Comparison of ENCODE assay signal across 29 cellular contexts in the genomic region with DNA sequence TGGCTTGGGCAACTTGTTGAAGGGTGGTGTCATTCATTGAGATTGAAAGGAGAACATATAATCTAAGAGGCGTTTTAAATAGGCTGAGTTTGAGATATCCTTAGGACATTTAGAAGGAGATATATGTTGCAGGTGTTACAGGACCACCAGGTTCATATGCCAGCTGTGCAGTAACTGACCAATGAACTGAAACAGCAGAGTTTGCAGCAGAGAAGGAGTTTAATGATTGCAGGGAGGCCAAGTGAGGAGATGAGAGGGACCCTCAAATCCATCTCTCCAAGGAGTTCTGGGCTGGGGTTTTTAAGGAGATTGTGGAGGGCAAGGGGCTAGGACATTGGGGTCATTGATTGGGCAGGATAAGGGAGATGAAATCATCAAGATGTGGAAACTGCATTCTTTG.
"Had no signal": no experiment of that assay in that cellular context is flagged by ENCODE, and none has a peak within 500 bp of the region (broad histone marks: within the 10 kb centered on the region; RNA-seq: fewer than 3 reads in every experiment).

No MANE protein-coding gene starts in this region.

- H3K36me3 ChIP-seq: stomach, suprapubic skin, thoracic aorta, thyroid gland, tibial artery, tibial nerve, transverse colon, upper lobe of left lung, upper lobe of right lung, uterus, vagina had no signal

- DNase-seq: stimulated activated CD4-positive, alpha-beta T cell treated with anti-CD3 and anti-CD28 coated beads, Interleukin-2, amount 100 ng/mL, for 48 hours; stimulated activated CD4-positive, alpha-beta T cell treated with anti-CD3 and anti-CD28 coated beads, Interleukin-4, amount 100 ng/mL, for 1 hour; stimulated activated CD4-positive, alpha-beta T cell treated with anti-CD3 and anti-CD28 coated beads, Interleukin-4, amount 100 ng/mL, for 24 hours; stimulated activated CD4-positive, alpha-beta T cell treated with anti-CD3 and anti-CD28 coated beads, Interleukin-4, amount 100 ng/mL, for 4 hours; stimulated activated CD8-positive, alpha-beta memory T cell treated with anti-CD3 and anti-CD28 coated beads, Interleukin-4, amount 100 ng/mL, for 48 hours; stimulated activated naive B cell treated with anti-CD40 and anti-IgM and Interleukin-4, amounts not matched to agents 10 μg/mL and 1 μg/mL and 100 μg/mL, for 72 hours; stimulated activated naive CD4-positive, alpha-beta T cell; stimulated activated naive CD4-positive, alpha-beta T cell treated with Interleukin-2 at 50 U/mL for 16 hours; stimulated activated naive CD8-positive, alpha-beta T cell treated with anti-CD3 and anti-CD28 coated beads, Interleukin-15, amount 100 ng/mL, for 72 hours; stimulated activated naive CD8-positive, alpha-beta T cell treated with anti-CD3 and anti-CD28 coated beads, Interleukin-15, Interleukin-2, amounts not matched to agents 100 U/mL and 50 U/mL, for 24 hours; stomach; substantia nigra; testis; thyroid gland; tibial artery; transverse colon; trophoblast cell; upper lobe of left lung; upper lobe of right lung; uterus had no signal

- H3K27me3 Mint-ChIP-seq: type B pancreatic cell had no signal

- H3K9me3 ChIP-seq: testis, thyroid gland, uterus, vagina had no signal

- H3K27me3 ChIP-seq: stomach, suprapubic skin, testis, thyroid gland, tibial artery, tibial nerve, transverse colon, upper lobe of left lung, upper lobe of right lung, uterus, vagina had no signal

- H3K4me3 ChIP-seq: stomach, suprapubic skin, testis, thoracic aorta, thyroid gland, tibial artery, tibial nerve, transverse colon, upper lobe of left lung, upper lobe of right lung, uterus, vagina had no signal

- ATAC-seq: stimulated activated effector memory CD8-positive, alpha-beta T cell treated with anti-CD3 and anti-CD28 coated beads, Interleukin-12 subunit alpha, Interleukin-12 subunit beta, amount 100 ng/mL, for 72 hours; stimulated activated memory B cell treated with anti-CD40 and anti-IgM and Interleukin-4, amounts not matched to agents 10 μg/mL and 1 μg/mL and 100 μg/mL, for 72 hours; stimulated activated naive B cell treated with anti-CD40 and anti-IgM and Interleukin-4, amounts not matched to agents 10 μg/mL and 1 μg/mL and 100 μg/mL, for 72 hours; stimulated activated naive CD8-positive, alpha-beta T cell treated with anti-CD3 and anti-CD28 coated beads, Interleukin-15, amount 100 ng/mL, for 72 hours; stimulated activated naive CD8-positive, alpha-beta T cell treated with anti-CD3 and anti-CD28 coated beads, Interleukin-15, Interleukin-2, amounts not matched to agents 100 U/mL and 50 U/mL, for 24 hours; upper lobe of right lung had no signal

- H3K36me3 Mint-ChIP-seq: stimulated activated effector memory CD8-positive, alpha-beta T cell treated with anti-CD3 and anti-CD28 coated beads, Interleukin-12 subunit alpha, Interleukin-12 subunit beta, amount 100 ng/mL, for 72 hours; stimulated activated memory B cell treated with anti-CD40 and anti-IgM and Interleukin-4, amounts not matched to agents 10 μg/mL and 1 μg/mL and 100 μg/mL, for 72 hours; type B pancreatic cell had no signal

- H3K4me1 Mint-ChIP-seq: stimulated activated effector memory CD8-positive, alpha-beta T cell treated with anti-CD3 and anti-CD28 coated beads, Interleukin-12 subunit alpha, Interleukin-12 subunit beta, amount 100 ng/mL, for 72 hours; stimulated activated memory B cell treated with anti-CD40 and anti-IgM and Interleukin-4, amounts not matched to agents 10 μg/mL and 1 μg/mL and 100 μg/mL, for 72 hours; stimulated activated naive B cell treated with anti-CD40 and anti-IgM and Interleukin-4, amounts not matched to agents 10 μg/mL and 1 μg/mL and 100 μg/mL, for 72 hours; stimulated activated naive CD8-positive, alpha-beta T cell treated with anti-CD3 and anti-CD28 coated beads, Interleukin-15, amount 100 ng/mL, for 72 hours had no signal

- FAIRE-seq: urothelium cell line had no signal

- H3K27ac Mint-ChIP-seq: stimulated activated effector memory CD8-positive, alpha-beta T cell treated with anti-CD3 and anti-CD28 coated beads, Interleukin-12 subunit alpha, Interleukin-12 subunit beta, amount 100 ng/mL, for 72 hours; stimulated activated memory B cell treated with anti-CD40 and anti-IgM and Interleukin-4, amounts not matched to agents 10 μg/mL and 1 μg/mL and 100 μg/mL, for 72 hours; stimulated activated naive B cell treated with anti-CD40 and anti-IgM and Interleukin-4, amounts not matched to agents 10 μg/mL and 1 μg/mL and 100 μg/mL, for 72 hours; stimulated activated naive CD8-positive, alpha-beta T cell treated with anti-CD3 and anti-CD28 coated beads, Interleukin-15, amount 100 ng/mL, for 72 hours; stimulated activated naive CD8-positive, alpha-beta T cell treated with anti-CD3 and anti-CD28 coated beads, Interleukin-15, Interleukin-2, amounts not matched to agents 100 ng/mL and 50 ng/mL, for 24 hours; type B pancreatic cell had no signal

- H3K4me1 ChIP-seq: stomach, suprapubic skin, testis, thyroid gland, tibial artery, tibial nerve, transverse colon, upper lobe of left lung, upper lobe of right lung, uterus, vagina had no signal

- H3K27ac ChIP-seq: stomach, suprapubic skin, testis, thoracic aorta, thyroid gland, tibial artery, tibial nerve, transverse colon, upper lobe of left lung, upper lobe of right lung, uterus, vagina had no signal

- H3K4me3 Mint-ChIP-seq: stimulated activated effector memory CD8-positive, alpha-beta T cell treated with anti-CD3 and anti-CD28 coated beads, Interleukin-12 subunit alpha, Interleukin-12 subunit beta, amount 100 ng/mL, for 72 hours; stimulated activated memory B cell treated with anti-CD40 and anti-IgM and Interleukin-4, amounts not matched to agents 10 μg/mL and 1 μg/mL and 100 μg/mL, for 72 hours; stimulated activated naive B cell treated with anti-CD40 and anti-IgM and Interleukin-4, amounts not matched to agents 10 μg/mL and 1 μg/mL and 100 μg/mL, for 72 hours; stimulated activated naive CD8-positive, alpha-beta T cell treated with anti-CD3 and anti-CD28 coated beads, Interleukin-15, amount 100 ng/mL, for 72 hours; stimulated activated naive CD8-positive, alpha-beta T cell treated with anti-CD3 and anti-CD28 coated beads, Interleukin-15, Interleukin-2, amounts not matched to agents 100 ng/mL and 50 ng/mL, for 24 hours; type B pancreatic cell had no signal
